In genomic region chr9:133956520-133957076, GRCh38 we compare ENCODE assay signal across 8 cellular contexts. TPM values are rescaled to one million over a fixed set of nuclear protein-coding genes. Genes with fewer than 3 reads are reported as not detected.
DNase-seq lines count a peak whose midpoint lies in the region; ATAC-seq and TF ChIP-seq lines count a peak whose summit lies in the region.

No MANE protein-coding gene starts in this region.

- H3K27me3 Mint-ChIP-seq in stimulated activated naive CD8-positive, alpha-beta T cell treated with anti-CD3 and anti-CD28 coated beads, Interleukin-15, Interleukin-2, amounts not matched to agents 100 ng/mL and 50 ng/mL, for 24 hours = no peaks in the 10 kb centered on the region
- no peaks in the 10 kb centered on the region for H3K27me3 Mint-ChIP-seq in memory B cell

- peaks cover 27% of the 10 kb centered on the region for H3K4me1 Mint-ChIP-seq in stimulated activated naive CD8-positive, alpha-beta T cell treated with anti-CD3 and anti-CD28 coated beads, Interleukin-15, Interleukin-2, amounts not matched to agents 100 ng/mL and 50 ng/mL, for 24 hours (ENCODE audit: low read depth)
- H3K4me1 Mint-ChIP-seq in memory B cell = peaks cover 57% of the 10 kb centered on the region

- TF ChIP-seq CTCF in choroid plexus epithelial cell (conservative IDR thresholded peaks at IDR 0.05; ENCODE audit: low read depth, low read length) = no peak
- no peak for TF ChIP-seq CTCF in GM10266 (IDR thresholded peaks at IDR 0.05; ENCODE audit: control insufficient read depth, insufficient read depth, low read depth, missing control alignments)

- peak overlapping the region; percentile 82 for H3K27ac Mint-ChIP-seq in stimulated activated naive CD8-positive, alpha-beta T cell treated with anti-CD3 and anti-CD28 coated beads, Interleukin-15, Interleukin-2, amounts not matched to agents 100 ng/mL and 50 ng/mL, for 24 hours
- peak overlapping the region; percentile 95 for H3K27ac Mint-ChIP-seq in memory B cell

- H3K36me3 Mint-ChIP-seq in stimulated activated naive CD8-positive, alpha-beta T cell treated with anti-CD3 and anti-CD28 coated beads, Interleukin-15, Interleukin-2, amounts not matched to agents 100 ng/mL and 50 ng/mL, for 24 hours (ENCODE audit: low read depth) = no peaks in the 10 kb centered on the region
- H3K36me3 Mint-ChIP-seq in memory B cell = no peaks in the 10 kb centered on the region

- no peak for DNase-seq in stimulated activated naive CD8-positive, alpha-beta T cell treated with anti-CD3 and anti-CD28 coated beads, Interleukin-15, Interleukin-2, amounts not matched to agents 100 U/mL and 50 U/mL, for 24 hours
- DNase-seq in choroid plexus epithelial cell (ENCODE audit: low read depth) = peak; percentile 53
- DNase-seq in memory B cell (ENCODE audit: low spot score in 2 of 2) = no peak
- DNase-seq in NOMO-1 treated with dmso at 0.1 percent for 144 hours (lab: John Stamatoyannopoulos, UW; ENCODE audit: unreplicated experiment) = no peak
- no peak for DNase-seq in GM10266 (ENCODE audit: extremely low spot score)
- DNase-seq in NCI-H2227 treated with DMSO at 0.1 percent for 48 hours (lab: John Stamatoyannopoulos, UW) = no peak
- DNase-seq in occipital lobe (lab: John Stamatoyannopoulos, UW) = no peak

- no peak for ATAC-seq in stimulated activated naive CD8-positive, alpha-beta T cell treated with anti-CD3 and anti-CD28 coated beads, Interleukin-15, Interleukin-2, amounts not matched to agents 100 U/mL and 50 U/mL, for 24 hours
- ATAC-seq in memory B cell (ENCODE audit: low read depth) = peak; percentile 28

- H3K9me3 Mint-ChIP-seq in stimulated activated naive CD8-positive, alpha-beta T cell treated with anti-CD3 and anti-CD28 coated beads, Interleukin-15, Interleukin-2, amounts not matched to agents 100 ng/mL and 50 ng/mL, for 24 hours = no peaks in the 10 kb centered on the region
- no peaks in the 10 kb centered on the region for H3K9me3 Mint-ChIP-seq in memory B cell

- H3K4me3 Mint-ChIP-seq in stimulated activated naive CD8-positive, alpha-beta T cell treated with anti-CD3 and anti-CD28 coated beads, Interleukin-15, Interleukin-2, amounts not matched to agents 100 ng/mL and 50 ng/mL, for 24 hours = peak overlapping the region; percentile 52
- H3K4me3 Mint-ChIP-seq in memory B cell = peak overlapping the region; percentile 92

- no peak overlapping the region for H3K4me3 ChIP-seq in choroid plexus epithelial cell (ENCODE audit: low read depth, low read length)

RNA-seq across cellular contexts. Expression of gene VAV2, which starts 35.5 kb away (rescaled TPM):
- 41.3 TPM for total RNA-seq in occipital lobe
